27 cellular contexts compared by ENCODE assay signal in the genomic region with DNA sequence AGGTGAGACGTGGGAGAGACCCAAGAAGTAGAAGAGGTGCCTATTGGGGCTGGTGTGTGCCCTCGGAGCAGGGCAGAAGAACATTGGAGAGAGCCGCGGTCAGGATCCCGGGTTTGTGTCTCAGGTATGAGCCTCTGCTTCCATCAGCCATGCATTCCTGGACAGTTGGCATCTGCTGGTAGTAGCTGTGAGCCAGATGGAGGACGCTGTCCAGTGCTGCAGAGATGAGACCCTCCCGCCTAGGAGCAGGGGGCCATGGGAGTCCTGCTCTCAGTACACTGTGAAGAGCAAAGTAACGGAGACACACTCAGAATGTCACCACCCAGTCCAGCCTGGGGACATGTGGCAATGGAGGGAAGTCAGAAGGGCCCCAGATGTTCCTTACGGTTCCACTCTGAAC.
"Had no signal": no experiment of that assay in that cellular context is flagged by ENCODE, and none has a peak within 500 bp of the region (broad histone marks: within the 10 kb centered on the region; RNA-seq: fewer than 3 reads in every experiment).

No MANE protein-coding gene starts in this region.

- H3K4me3 ChIP-seq: ascending aorta, cardiac muscle cell had no signal

- DNase-seq: activated CD4-positive, alpha-beta memory T cell treated with anti-CD3 and anti-CD28 coated beads, Interleukin-2, amount 10 ng/mL, durations not matched to agents 7 days and 5 days; activated CD4-positive, alpha-beta T cell treated with anti-CD3 and anti-CD28 coated beads for 1 hour; activated CD4-positive, alpha-beta T cell treated with anti-CD3 and anti-CD28 coated beads for 36 hours; activated CD4-positive, alpha-beta T cell treated with anti-CD3 and anti-CD28 coated beads for 48 hours; activated CD4-positive, alpha-beta T cell treated with anti-CD3 and anti-CD28 coated beads, Interleukin-2, amount 10 ng/mL, durations not matched to agents 7 days and 5 days; activated CD4-positive, alpha-beta T cell treated with anti-CD3 and anti-CD28 coated beads, Interleukin-2, amount 50 U/mL, for 48 hours; activated CD4-positive, CD25-positive, alpha-beta regulatory T cell; activated CD8-positive, alpha-beta memory T cell treated with anti-CD3 and anti-CD28 coated beads for 24 hours; activated CD8-positive, alpha-beta memory T cell treated with anti-CD3 and anti-CD28 coated beads, Interleukin-2, amount 10 ng/mL, durations not matched to agents 7 days and 5 days; activated CD8-positive, alpha-beta memory T cell treated with anti-CD3 and anti-CD28 coated beads, Interleukin-2, amount 50 U/mL, for 48 hours; activated CD8-positive, alpha-beta T cell treated with anti-CD3 and anti-CD28 coated beads, Interleukin-2, amount 10 ng/mL, durations not matched to agents 7 days and 5 days; activated gamma-delta T cell; activated naive CD4-positive, alpha-beta T cell treated with anti-CD3 and anti-CD28 coated beads, Interleukin-2, amount 10 ng/mL, durations not matched to agents 7 days and 5 days; activated naive CD4-positive, alpha-beta T cell treated with Interleukin-2 at 50 U/mL for 16 hours; activated naive CD8-positive, alpha-beta T cell treated with anti-CD3 and anti-CD28 coated beads, Interleukin-2, amount 10 ng/mL, durations not matched to agents 7 days and 5 days; activated naive CD8-positive, alpha-beta T cell treated with anti-CD3 and anti-CD28 coated beads, Interleukin-2, amount 50 U/mL, for 24 hours; activated T-cell treated with anti-CD3 and anti-CD28 coated beads, Interleukin-2, amount 50 U/mL, for 24 hours; activated T-cell treated with anti-CD3 and anti-CD28 coated beads, Interleukin-2, amount 50 U/mL, for 48 hours; amygdala; anterior cingulate cortex; cerebellar nuclear complex; T-helper 1 cell; T-helper 2 cell; T-helper 9 cell; WERI-Rb-1 had no signal

- H3K27ac ChIP-seq: ascending aorta, cardiac muscle cell, WERI-Rb-1 had no signal

- H3K4me1 ChIP-seq: ascending aorta had no signal

- H3K36me3 ChIP-seq: ascending aorta, cardiac muscle cell, WERI-Rb-1 had no signal

- H3K9me3 ChIP-seq: ascending aorta had no signal

- H3K27me3 ChIP-seq: ascending aorta, cardiac muscle cell had no signal
